In the genomic region with DNA sequence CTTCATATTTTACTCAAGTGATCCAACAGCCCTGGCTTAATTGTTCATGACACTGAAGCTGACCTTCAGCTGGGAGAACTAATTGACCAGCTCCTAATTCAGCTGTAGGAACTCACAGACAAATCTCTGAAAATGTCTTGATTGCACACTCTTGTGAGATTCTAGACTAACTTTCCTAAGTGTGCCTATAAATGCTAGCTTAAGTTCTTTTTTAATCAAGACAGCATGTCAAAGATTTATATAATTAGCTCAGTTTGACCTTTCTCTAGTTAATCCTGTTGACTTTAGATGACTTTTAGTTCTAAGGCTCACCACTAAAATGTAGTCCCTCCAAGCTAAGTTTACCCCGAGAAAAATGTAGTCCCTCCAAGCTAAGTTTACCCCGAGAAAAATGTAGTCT, we compare ENCODE assay signal across 23 cellular contexts.
"Had no signal": no experiment of that assay in that cellular context is flagged by ENCODE, and none has a peak within 500 bp of the region (broad histone marks: within the 10 kb centered on the region; RNA-seq: fewer than 3 reads in every experiment).

No MANE protein-coding gene starts in this region.

- H3K27me3 ChIP-seq: brain microvascular endothelial cell, ovary, right lobe of liver, tibial nerve had no signal

- ATAC-seq: effector memory CD8-positive, alpha-beta T cell; right lobe of liver had no signal

- H3K27me3 Mint-ChIP-seq: activated naive CD4-positive, alpha-beta T cell treated with anti-CD3 and anti-CD28 coated beads, Interleukin-2, amount 10 ng/mL, durations not matched to agents 7 days and 5 days; effector memory CD8-positive, alpha-beta T cell; naive B cell; progenitor cell of endocrine pancreas had no signal

- H3K9me3 Mint-ChIP-seq: activated naive CD4-positive, alpha-beta T cell treated with anti-CD3 and anti-CD28 coated beads, Interleukin-2, amount 10 ng/mL, durations not matched to agents 7 days and 5 days; activated naive CD8-positive, alpha-beta T cell treated with anti-CD3 and anti-CD28 coated beads, Interleukin-2, amount 10 ng/mL, durations not matched to agents 7 days and 5 days; effector memory CD8-positive, alpha-beta T cell; nephron progenitor cell had no signal

- H3K27ac ChIP-seq: brain microvascular endothelial cell, left ventricle myocardium inferior, neutrophil, ovary, right lobe of liver had no signal

- H3K4me3 ChIP-seq: left ventricle myocardium inferior, ovary, right lobe of liver, tibial nerve had no signal

- DNase-seq: activated CD4-positive, alpha-beta T cell treated with anti-CD3 and anti-CD28 coated beads for 4 hours; activated CD4-positive, alpha-beta T cell treated with anti-CD3 and anti-CD28 coated beads, Interleukin-2, amount 50 U/mL, for 48 hours; activated CD4-positive, CD25-positive, alpha-beta regulatory T cell; activated CD8-positive, alpha-beta memory T cell treated with anti-CD3 and anti-CD28 coated beads for 24 hours; activated gamma-delta T cell; activated naive CD4-positive, alpha-beta T cell treated with anti-CD3 and anti-CD28 coated beads, Interleukin-2, amount 10 ng/mL, durations not matched to agents 7 days and 5 days; activated naive CD8-positive, alpha-beta T cell treated with anti-CD3 and anti-CD28 coated beads, Interleukin-2, amount 10 ng/mL, durations not matched to agents 7 days and 5 days; activated T-cell treated with anti-CD3 and anti-CD28 coated beads, Interleukin-2, amount 50 U/mL, for 1 hour; amniotic stem cell; brain microvascular endothelial cell; cortex of kidney; effector memory CD8-positive, alpha-beta T cell; erythroblast; left ventricle myocardium inferior; naive B cell; nephron progenitor cell; ovary; right lobe of liver; stimulated activated CD4-positive, alpha-beta T cell treated with anti-CD3 and anti-CD28 coated beads, Interleukin-2, amount 100 ng/mL, for 48 hours; stimulated activated naive CD4-positive, alpha-beta T cell treated with Interleukin-2 at 50 U/mL for 16 hours had no signal

- H3K4me1 ChIP-seq: left ventricle myocardium inferior, right lobe of liver, tibial nerve had no signal

- H3K4me3 Mint-ChIP-seq: activated naive CD4-positive, alpha-beta T cell treated with anti-CD3 and anti-CD28 coated beads, Interleukin-2, amount 10 ng/mL, durations not matched to agents 7 days and 5 days; activated naive CD8-positive, alpha-beta T cell treated with anti-CD3 and anti-CD28 coated beads, Interleukin-2, amount 10 ng/mL, durations not matched to agents 7 days and 5 days; effector memory CD8-positive, alpha-beta T cell; naive B cell; nephron progenitor cell had no signal

- H3K9me3 ChIP-seq: left ventricle myocardium inferior, neutrophil, ovary, right lobe of liver had no signal

- H3K4me1 Mint-ChIP-seq: activated naive CD4-positive, alpha-beta T cell treated with anti-CD3 and anti-CD28 coated beads, Interleukin-2, amount 10 ng/mL, durations not matched to agents 7 days and 5 days; activated naive CD8-positive, alpha-beta T cell treated with anti-CD3 and anti-CD28 coated beads, Interleukin-2, amount 10 ng/mL, durations not matched to agents 7 days and 5 days; naive B cell had no signal

- H3K27ac Mint-ChIP-seq: activated naive CD4-positive, alpha-beta T cell treated with anti-CD3 and anti-CD28 coated beads, Interleukin-2, amount 10 ng/mL, durations not matched to agents 7 days and 5 days; activated naive CD8-positive, alpha-beta T cell treated with anti-CD3 and anti-CD28 coated beads, Interleukin-2, amount 10 ng/mL, durations not matched to agents 7 days and 5 days; effector memory CD8-positive, alpha-beta T cell; naive B cell; nephron progenitor cell; progenitor cell of endocrine pancreas had no signal

- H3K36me3 Mint-ChIP-seq: activated naive CD4-positive, alpha-beta T cell treated with anti-CD3 and anti-CD28 coated beads, Interleukin-2, amount 10 ng/mL, durations not matched to agents 7 days and 5 days; activated naive CD8-positive, alpha-beta T cell treated with anti-CD3 and anti-CD28 coated beads, Interleukin-2, amount 10 ng/mL, durations not matched to agents 7 days and 5 days; naive B cell had no signal

- H3K36me3 ChIP-seq: brain microvascular endothelial cell, left ventricle myocardium inferior, neutrophil, ovary, right lobe of liver, tibial nerve had no signal
